Comparison of ENCODE assay signal across 8 cellular contexts in the genomic region with DNA sequence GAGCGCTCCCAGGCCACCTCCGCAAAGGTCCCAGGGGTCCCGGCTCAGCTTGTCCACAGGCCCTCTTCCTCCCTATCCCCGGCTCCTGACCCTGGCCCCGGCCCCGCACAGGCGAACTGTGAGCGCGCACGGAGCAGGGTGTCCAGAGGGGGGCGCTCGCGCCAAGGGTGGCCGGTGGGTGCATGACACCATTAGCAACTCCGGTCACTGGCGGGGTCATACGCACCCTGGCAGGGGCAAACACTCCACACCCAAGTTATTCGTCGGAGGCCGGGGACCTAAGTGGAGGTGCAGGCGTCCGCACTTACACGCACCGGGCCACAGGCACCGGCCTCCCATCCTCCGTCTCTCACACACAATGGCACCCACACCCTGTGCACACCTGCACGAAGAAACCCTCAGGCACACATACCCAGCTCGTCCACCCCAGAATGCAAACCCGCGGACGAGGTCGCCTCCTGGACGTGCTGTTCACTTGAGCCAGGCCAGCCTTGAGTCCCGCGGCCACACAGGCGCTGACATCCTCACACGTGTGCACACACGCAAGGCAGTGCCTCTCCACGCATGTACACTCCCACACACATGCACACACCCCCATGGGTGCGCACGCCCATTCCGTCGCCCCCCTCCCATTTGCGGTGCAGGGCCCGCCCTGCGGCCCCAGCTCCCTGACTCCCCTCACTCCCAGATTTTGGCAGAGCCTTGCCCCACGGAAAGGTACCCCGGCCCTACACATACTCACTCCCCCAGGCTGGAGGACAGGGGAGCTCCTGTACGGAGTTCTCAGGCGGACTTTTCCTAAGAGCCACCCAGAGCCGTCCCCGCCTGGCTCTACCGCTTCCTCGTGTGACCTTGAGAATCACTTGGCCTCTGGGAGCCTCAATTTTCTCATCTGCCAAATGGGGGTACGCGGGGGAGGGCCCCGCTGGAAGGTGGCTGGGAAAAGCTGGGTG. TPM values are rescaled to one million over a fixed set of nuclear protein-coding genes. Genes with fewer than 3 reads are reported as not detected.
DNase-seq lines count a peak whose midpoint lies in the region; ATAC-seq lines count a peak whose summit lies in the region.

RASGRP2 (minus strand) TSS at position 552 of the 953 bp plus-strand sequence. CDS start 1,276 bp downstream, outside the sequence.

- no peak for ATAC-seq in GM21515 (IDR thresholded peaks at IDR 0.05; ENCODE audit: unreplicated experiment)
- ATAC-seq in GM21825 (IDR thresholded peaks at IDR 0.05; ENCODE audit: unreplicated experiment): no peak

- no peaks in the 10 kb centered on the region for H3K27me3 Mint-ChIP-seq in T-helper 1 cell treated with Interleukin-12 subunit alpha and Interleukin-12 subunit beta and Interleukin-4 antibody, amounts not matched to agents 30 μg/mL and 1 μg/mL, for 36 hours (ENCODE audit: low read depth)

- H3K4me3 Mint-ChIP-seq in T-helper 1 cell treated with Interleukin-12 subunit alpha and Interleukin-12 subunit beta and Interleukin-4 antibody, amounts not matched to agents 30 μg/mL and 1 μg/mL, for 36 hours: peak within 1 kb of the TSS; percentile 91

- peaks cover 4% of the 10 kb centered on the region; the same call in 1 of the 2 replicates for H3K27me3 ChIP-seq in HAP-1 (ENCODE audit: low read depth)
- H3K27me3 ChIP-seq in skeletal muscle tissue (ENCODE audit: control insufficient read depth in 3 of 3, insufficient read depth in 3 of 3, low read length in 3 of 3): no peaks in the 10 kb centered on the region

- H3K36me3 ChIP-seq in HAP-1 (replicated peaks) (no peaks in the 10 kb centered on the region), skeletal muscle tissue (ENCODE audit: control insufficient read depth in 3 of 3, insufficient read depth in 3 of 3, low read length in 3 of 3) (peaks cover 10 to 21% (median 13%) of the 10 kb centered on the region in 3 donors)

- no peaks in the 10 kb centered on the region for H3K9me3 ChIP-seq in HAP-1
- H3K9me3 ChIP-seq in skeletal muscle tissue (ENCODE audit: control insufficient read depth in 3 of 3, low read length in 3 of 3): no peaks in the 10 kb centered on the region

- H3K27ac Mint-ChIP-seq in T-helper 1 cell treated with Interleukin-12 subunit alpha and Interleukin-12 subunit beta and Interleukin-4 antibody, amounts not matched to agents 30 μg/mL and 1 μg/mL, for 36 hours: peak within 1 kb of the TSS; percentile 88

- peak within 1 kb of the TSS; percentile 87 for H3K27ac ChIP-seq in skeletal muscle tissue (ENCODE audit: low read depth, low read length)

- peaks cover 21% of the 10 kb centered on the region for H3K36me3 Mint-ChIP-seq in T-helper 1 cell treated with Interleukin-12 subunit alpha and Interleukin-12 subunit beta and Interleukin-4 antibody, amounts not matched to agents 30 μg/mL and 1 μg/mL, for 36 hours (ENCODE audit: low read depth)

- H3K4me3 ChIP-seq in HAP-1 (peak within 1 kb of the TSS; percentile 36), iPS-11a (ENCODE audit: low read depth, low read length) (peak within 1 kb of the TSS; percentile 51), skeletal muscle tissue (ENCODE audit: low read length in 3 of 3) (peak within 1 kb of the TSS; percentile 64 to 87 (median 83))

- DNase-seq in AG20443 (ENCODE audit: low spot score): peak; percentile 53
- DNase-seq in HAP-1 (ENCODE audit: low spot score in 2 of 2): peak in 1 of 2 experiments; percentile 87
- DNase-seq in anterior cingulate cortex (lab: John Stamatoyannopoulos, UW): peak in 30 of 58 donors; percentile 16 to 63 (median 35)

- H3K9ac ChIP-seq in skeletal muscle tissue (ENCODE audit: low read depth in 1 of 3, low read length in 3 of 3): peak within 1 kb of the TSS; percentile 65 to 85 (median 77)

- H3K4me1 ChIP-seq in HAP-1: peaks cover 14% of the 10 kb centered on the region; the same call in 1 of the 2 replicates
- H3K4me1 ChIP-seq in skeletal muscle tissue (ENCODE audit: control insufficient read depth in 3 of 3, insufficient read depth in 3 of 3, low read length in 3 of 3): peaks cover 40 to 60% (median 57%) of the 10 kb centered on the region in 3 donors

- H3K4me1 Mint-ChIP-seq in T-helper 1 cell treated with Interleukin-12 subunit alpha and Interleukin-12 subunit beta and Interleukin-4 antibody, amounts not matched to agents 30 μg/mL and 1 μg/mL, for 36 hours (ENCODE audit: low read depth): peaks cover 26% of the 10 kb centered on the region

- H3K9me3 Mint-ChIP-seq in T-helper 1 cell treated with Interleukin-12 subunit alpha and Interleukin-12 subunit beta and Interleukin-4 antibody, amounts not matched to agents 30 μg/mL and 1 μg/mL, for 36 hours: no peaks in the 10 kb centered on the region

- in situ Hi-C loops in HAP-1 (cut with MboI; ENCODE audit: low sequenced_read_pairs): no loop called here

RNA-seq across cellular contexts. Expression of gene RASGRP2, which starts in this region (rescaled TPM):
- 12.0 TPM for total RNA-seq in skeletal muscle tissue
